In genomic region chr17:56913867-56914640, GRCh38 we compare ENCODE assay signal across 8 cellular contexts. TPM values are rescaled to one million over a fixed set of nuclear protein-coding genes. Genes with fewer than 3 reads are reported as not detected.
A peak's percentile ranks its signal among the peaks of the same experiment; 100 is the strongest.
DNase-seq lines count a peak whose midpoint lies in the region; ATAC-seq and TF ChIP-seq lines count a peak whose summit lies in the region.

A gene with protein sequence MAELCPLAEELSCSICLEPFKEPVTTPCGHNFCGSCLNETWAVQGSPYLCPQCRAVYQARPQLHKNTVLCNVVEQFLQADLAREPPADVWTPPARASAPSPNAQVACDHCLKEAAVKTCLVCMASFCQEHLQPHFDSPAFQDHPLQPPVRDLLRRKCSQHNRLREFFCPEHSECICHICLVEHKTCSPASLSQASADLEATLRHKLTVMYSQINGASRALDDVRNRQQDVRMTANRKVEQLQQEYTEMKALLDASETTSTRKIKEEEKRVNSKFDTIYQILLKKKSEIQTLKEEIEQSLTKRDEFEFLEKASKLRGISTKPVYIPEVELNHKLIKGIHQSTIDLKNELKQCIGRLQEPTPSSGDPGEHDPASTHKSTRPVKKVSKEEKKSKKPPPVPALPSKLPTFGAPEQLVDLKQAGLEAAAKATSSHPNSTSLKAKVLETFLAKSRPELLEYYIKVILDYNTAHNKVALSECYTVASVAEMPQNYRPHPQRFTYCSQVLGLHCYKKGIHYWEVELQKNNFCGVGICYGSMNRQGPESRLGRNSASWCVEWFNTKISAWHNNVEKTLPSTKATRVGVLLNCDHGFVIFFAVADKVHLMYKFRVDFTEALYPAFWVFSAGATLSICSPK (minus strand): TSS chr17:56914049. CDS start chr17:56913988, 61 bp downstream.

- H3K9ac ChIP-seq in GM23248: peak within 1 kb of the TSS; percentile 94

- no peaks in the 10 kb centered on the region for H3K9me3 ChIP-seq in DOHH2 (ENCODE audit: control insufficient read depth, insufficient read depth, low read length)
- peaks cover 4% of the 10 kb centered on the region for H3K9me3 ChIP-seq in GM23248 (ENCODE audit: low read depth)

- 0 to 1% methylated on average over 34 to 44 of the region's 63 CpGs for WGBS in GM23248 (ENCODE audit: low coverage in 1 of 2, low lambda C conversion rate in 2 of 2, missing lambda C conversion rate in 2 of 2), 2 experiments

- H3K4me2 ChIP-seq in DOHH2 (ENCODE audit: low read length) (peak within 1 kb of the TSS; percentile 93), GM23248 (ENCODE audit: unreplicated experiment) (peak within 1 kb of the TSS; percentile 100)

- H3K9me3 Mint-ChIP-seq in activated T-helper 17 cell treated with anti-CD3 and anti-CD28 coated beads, Interleukin-2, amount 50 U/mL, for 72 hours: peaks cover 3% of the 10 kb centered on the region
- H3K9me3 Mint-ChIP-seq in natural killer cell: no peaks in the 10 kb centered on the region

- H3K4me1 ChIP-seq in DOHH2 (ENCODE audit: control insufficient read depth, low read length): peaks cover 50% of the 10 kb centered on the region
- H3K4me1 ChIP-seq in GM23248 (ENCODE audit: insufficient read depth): peaks cover 30% of the 10 kb centered on the region

- intact Hi-C loops in natural killer cell (cut with micrococcal nuclease): no loop called here

- H3K27me3 ChIP-seq in DOHH2 (ENCODE audit: control insufficient read depth, low read length): no peaks in the 10 kb centered on the region
- H3K27me3 ChIP-seq in GM23248 (replicated peaks; ENCODE audit: insufficient read depth): no peaks in the 10 kb centered on the region

- peak within 1 kb of the TSS; percentile 95 for H3K4me3 ChIP-seq in DOHH2 (ENCODE audit: low read length)
- peak within 1 kb of the TSS; percentile 90 for H3K4me3 ChIP-seq in GM23248
- peak within 1 kb of the TSS; percentile 84 for H3K4me3 ChIP-seq in fibroblast of mammary gland (ENCODE audit: control insufficient read depth, low read depth, low read length)

- peak; percentile 96 for DNase-seq in GM23248
- DNase-seq in LHCN-M2 (ENCODE audit: low read depth): peak; percentile 85
- DNase-seq in RWPE1 (ENCODE audit: low spot score): peak; percentile 96
- peak; percentile 75 for DNase-seq in fibroblast of mammary gland (ENCODE audit: low read depth)
- peak; percentile 69 for DNase-seq in natural killer cell
- DNase-seq in stimulated activated naive CD4-positive, alpha-beta T cell (lab: John Stamatoyannopoulos, UW): peak; percentile 75 to 90 (median 84)

- peak within 1 kb of the TSS; percentile 100 for H3K27ac Mint-ChIP-seq in activated T-helper 17 cell treated with anti-CD3 and anti-CD28 coated beads, Interleukin-2, amount 50 U/mL, for 72 hours
- peak within 1 kb of the TSS; percentile 77 to 81 for H3K27ac Mint-ChIP-seq in natural killer cell

- POLR2A ChIA-PET in RWPE1 (lab: Yijun Ruan, JAX; ENCODE audit: low non-redundant PET): interaction anchor here (0.6 kb wide), 1 partner anchor 1633 kb away, joined by 6 read pairs; no protein-coding TSS in a partner anchor

- H3K27ac ChIP-seq in DOHH2 (ENCODE audit: low read depth, low read length): peak within 1 kb of the TSS; percentile 79
- H3K27ac ChIP-seq in GM23248: peak within 1 kb of the TSS; percentile 89
- peak within 1 kb of the TSS; percentile 84 for H3K27ac ChIP-seq in RWPE1

- peaks cover 45% of the 10 kb centered on the region for H3K4me1 Mint-ChIP-seq in activated T-helper 17 cell treated with anti-CD3 and anti-CD28 coated beads, Interleukin-2, amount 50 U/mL, for 72 hours
- peaks cover 37 to 54% of the 10 kb centered on the region in 2 donors for H3K4me1 Mint-ChIP-seq in natural killer cell

- H2AFZ ChIP-seq in GM23248: peak within 1 kb of the TSS; percentile 86

- in situ Hi-C loops in GM23248 (cut with MboI): no loop called here

- ATAC-seq in activated T-helper 17 cell treated with anti-CD3 and anti-CD28 coated beads, Interleukin-2, amount 50 U/mL, for 72 hours (replicated peaks): peak; percentile 66
- peak; percentile 86 to 93 (median 92) for ATAC-seq in natural killer cell

- no peaks in the 10 kb centered on the region for H3K27me3 Mint-ChIP-seq in activated T-helper 17 cell treated with anti-CD3 and anti-CD28 coated beads, Interleukin-2, amount 50 U/mL, for 72 hours
- H3K27me3 Mint-ChIP-seq in natural killer cell (ENCODE audit: low read depth in 2 of 2): no peaks in the 10 kb centered on the region

- peaks cover 56% of the 10 kb centered on the region for H3K79me2 ChIP-seq in DOHH2 (ENCODE audit: control insufficient read depth, low read length)
- peaks cover 59% of the 10 kb centered on the region for H3K79me2 ChIP-seq in GM23248 (ENCODE audit: insufficient read depth)

- peaks cover 76% of the 10 kb centered on the region for H3K36me3 Mint-ChIP-seq in activated T-helper 17 cell treated with anti-CD3 and anti-CD28 coated beads, Interleukin-2, amount 50 U/mL, for 72 hours (ENCODE audit: low read depth)
- H3K36me3 Mint-ChIP-seq in natural killer cell: no peaks in the 10 kb centered on the region

- H4K20me1 ChIP-seq in DOHH2 (ENCODE audit: control insufficient read depth, insufficient read depth, low read depth, low read length): 0 out of 2 replicates have a peak, but pooled peaks cover 5% of the 10 kb centered on the region
- H4K20me1 ChIP-seq in GM23248 (ENCODE audit: insufficient read depth): no peaks in the 10 kb centered on the region

- CTCF ChIA-PET in RWPE1 (lab: Yijun Ruan, JAX): interaction anchor here (0.6 to 0.8 kb wide), 2 partner anchors 11 to 47 kb away, joined by 4 read pairs; partner anchors contain the start of gene COIL

- H3F3A ChIP-seq in DOHH2 (ENCODE audit: control insufficient read depth, insufficient read depth): peaks cover 9% of the 10 kb centered on the region
- H3F3A ChIP-seq in GM23248 (ENCODE audit: insufficient read depth): peaks cover 29% of the 10 kb centered on the region

- TF ChIP-seq CTCF in DOHH2 (IDR thresholded peaks at IDR 0.05; ENCODE audit: low read depth, low read length, poor library complexity, severe bottlenecking) (no peak), RWPE1 (conservative IDR thresholded peaks at IDR 0.05; ENCODE audit: low read depth) (no peak), fibroblast of mammary gland (conservative IDR thresholded peaks at IDR 0.05; ENCODE audit: control insufficient read depth, insufficient read depth, low read depth, low read length) (no peak), natural killer cell (IDR thresholded peaks at IDR 0.05) (no peak)

- H3K4me3 Mint-ChIP-seq in activated T-helper 17 cell treated with anti-CD3 and anti-CD28 coated beads, Interleukin-2, amount 50 U/mL, for 72 hours: peak within 1 kb of the TSS; percentile 91
- H3K4me3 Mint-ChIP-seq in natural killer cell: peak within 1 kb of the TSS; percentile 88

- H3K36me3 ChIP-seq in DOHH2 (ENCODE audit: control insufficient read depth, low read length) (peaks cover 33% of the 10 kb centered on the region), GM23248 (ENCODE audit: low read depth) (no peaks in the 10 kb centered on the region)

- H3K9me2 ChIP-seq in DOHH2 (replicated peaks; ENCODE audit: control insufficient read depth, low read length) (no peaks in the 10 kb centered on the region), GM23248 (ENCODE audit: insufficient read depth) (no peaks in the 10 kb centered on the region)

RNA-seq across cellular contexts. Expression of the gene that starts here (rescaled TPM):
- 25.7 and 27.3 TPM in 2 replicates for total RNA-seq in GM23248 (2014; rRNA removed; shearing (Covaris generic))
- polyA plus RNA-seq in GM23248 (2016; fragmentation: Nextera tagmentation; extraction: Ambion mirVana): 22.2 and 22.8 TPM in 2 replicates
- total RNA-seq in LHCN-M2 (2014; rRNA removed): 17.1 and 22.8 TPM in 2 replicates
- polyA plus RNA-seq in LHCN-M2 (2012): 28.0 TPM
- total RNA-seq in activated T-helper 17 cell treated with anti-CD3 and anti-CD28 coated beads, Interleukin-2, amount 50 U/mL, for 72 hours: 100 to 1,000 TPM; 121 to 285 TPM
- total RNA-seq in natural killer cell: 100 to 1,000 TPM in 1 of 3 donors, 10 to 100 TPM in 2; 50.4 to 100 (median 74.5) TPM

Comparison
In these comparisons a context has a peak if more than half of its experiments do, and no peak if none do; other contexts are left out.
1. Peak in every context shown above with its lines: DNase-seq, ATAC-seq, H3K4me3 ChIP-seq and H3K27ac ChIP-seq.